In the genomic region with DNA sequence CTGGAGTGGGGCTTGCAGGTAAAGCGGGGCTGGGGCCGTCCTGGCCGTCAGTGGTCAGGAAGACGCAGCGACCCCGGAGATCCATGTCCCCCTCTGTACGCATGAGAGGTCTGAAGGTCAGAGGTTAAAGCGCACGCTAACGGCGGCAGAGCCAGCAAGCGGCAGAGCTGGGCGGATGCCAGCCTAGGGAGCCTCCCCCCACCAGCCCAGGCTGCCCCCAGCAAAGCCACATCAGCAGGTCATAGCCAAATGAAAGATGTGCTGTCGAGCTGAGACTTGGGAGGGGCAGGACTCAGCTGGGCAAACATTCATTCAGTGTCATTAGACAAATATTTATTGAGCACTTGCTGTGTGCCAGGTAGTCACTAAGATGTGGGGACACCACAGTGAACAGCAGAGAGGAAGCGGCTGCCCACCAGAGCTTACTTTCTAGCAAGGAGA, we compare ENCODE assay signal across 8 cellular contexts. TPM values are rescaled to one million over a fixed set of nuclear protein-coding genes. Genes with fewer than 3 reads are reported as not detected.
DNase-seq lines count a peak whose midpoint lies in the region; ATAC-seq, FAIRE-seq and TF ChIP-seq lines count a peak whose summit lies in the region.

No MANE protein-coding gene starts in this region.

- peaks cover 2% of the 10 kb centered on the region for H3K36me3 Mint-ChIP-seq in chondrocyte (ENCODE audit: low read depth)

- H3K27me3 Mint-ChIP-seq in chondrocyte (ENCODE audit: low read depth): peaks cover 55% of the 10 kb centered on the region

- FAIRE-seq in GM19239 (lab: Jason Lieb, UNC): no peak

- no peak for TF ChIP-seq CTCF in chondrocyte (IDR thresholded peaks at IDR 0.05)

- DNase-seq in DMS 273 (lab: John Stamatoyannopoulos, UW; ENCODE audit: unreplicated experiment): peak; percentile 31
- no peak for DNase-seq in DMS 273 treated with DMSO at 0.1 percent for 48 hours (lab: John Stamatoyannopoulos, UW)
- DNase-seq in Jurkat, Clone E6-1 (ENCODE audit: low read depth, low spot score): peak; percentile 54
- DNase-seq in chondrocyte (ENCODE audit: low spot score): no peak
- peak; percentile 42 for DNase-seq in sciatic nerve (ENCODE audit: low spot score)
- DNase-seq in stimulated activated CD4-positive, alpha-beta T cell treated with anti-CD3 and anti-CD28 coated beads, Interleukin-1b, Interleukin-23, amount 100 ng/mL, for 48 hours: no peak
- DNase-seq in GM19239 (ENCODE audit: insufficient read length, low spot score): no peak

- peaks cover 7% of the 10 kb centered on the region for H3K9me3 Mint-ChIP-seq in chondrocyte (ENCODE audit: low read depth)

- H3K4me3 ChIP-seq in Jurkat, Clone E6-1 (ENCODE audit: low read length): peak overlapping the region; percentile 82

- H3K4me3 Mint-ChIP-seq in chondrocyte (ENCODE audit: unreplicated experiment): peak overlapping the region; percentile 46

- intact Hi-C loops in sciatic nerve (cut with DNase I): no loop called here

- ATAC-seq in sciatic nerve (no peak), esophagus mucosa (no peak)

- H3K27ac Mint-ChIP-seq in chondrocyte (ENCODE audit: unreplicated experiment): no peak overlapping the region

- H3K4me1 Mint-ChIP-seq in chondrocyte (ENCODE audit: low read depth): peaks cover 4% of the 10 kb centered on the region

RNA-seq across cellular contexts. Expression of gene JAKMIP1, which starts 0.6 kb away (rescaled TPM):
- polyA plus RNA-seq in Jurkat, Clone E6-1 (2012; ENCODE audit: insufficient read depth, insufficient read length): 24.4 TPM
- total RNA-seq in chondrocyte (0.10 TPM in 1 of 3 replicates, not detected in the others), sciatic nerve (0.76 TPM), esophagus mucosa (not detected)

Comparison
In these comparisons a context has a peak if more than half of its experiments do, and no peak if none do; other contexts are left out.
1. DNase-seq: peak in DMS 273 (single experiment), Jurkat, Clone E6-1 (single experiment) and sciatic nerve (single experiment); none in DMS 273 treated with DMSO at 0.1 percent for 48 hours (single experiment), chondrocyte (single experiment), stimulated activated CD4-positive, alpha-beta T cell treated with anti-CD3 and anti-CD28 coated beads, Interleukin-1b, Interleukin-23, amount 100 ng/mL, for 48 hours (single experiment) and GM19239 (single experiment).